ENCODE assay signal across 22 cellular contexts in genomic region chr3:59116138-59116537, GRCh38.
A peak's percentile ranks its signal among the peaks of the same experiment; 100 is the strongest.
DNase-seq lines count a peak whose midpoint lies in the region; ATAC-seq and TF ChIP-seq lines count a peak whose summit lies in the region.
"Had no signal": no experiment of that assay in that cellular context is flagged by ENCODE, and none has a peak within 500 bp of the region (broad histone marks: within the 10 kb centered on the region; RNA-seq: fewer than 3 reads in every experiment).

No MANE protein-coding gene starts in this region.

- H2AK5ac ChIP-seq in IMR-90 (ENCODE audit: low read depth, low read length) (no peak overlapping the region), neuronal stem cell (ENCODE audit: low read depth, low read length) (no peak overlapping the region)

- H4K20me1 ChIP-seq in DND-41 (ENCODE audit: insufficient read depth, low read length): no peaks in the 10 kb centered on the region
- no peaks in the 10 kb centered on the region for H4K20me1 ChIP-seq in IMR-90 (ENCODE audit: insufficient read depth, low read length)

- no peaks in the 10 kb centered on the region for H3K79me2 ChIP-seq in DND-41 (ENCODE audit: insufficient read depth, low read length)

- no peak overlapping the region for H3K4ac ChIP-seq in IMR-90 (ENCODE audit: low read depth, low read length)
- H3K4ac ChIP-seq in neuronal stem cell (ENCODE audit: low read length): no peak overlapping the region

- no peak overlapping the region for H3K23ac ChIP-seq in IMR-90 (ENCODE audit: low read depth, low read length)
- no peak overlapping the region for H3K23ac ChIP-seq in neuronal stem cell (ENCODE audit: low read depth, low read length, poor library complexity)

- H3K14ac ChIP-seq in IMR-90 (replicated peaks; ENCODE audit: low read depth, low read length): no peak overlapping the region
- no peak overlapping the region for H3K14ac ChIP-seq in neuronal stem cell (ENCODE audit: low read length)

- no peak overlapping the region; a peak in 1 of 4 replicates for H4K8ac ChIP-seq in IMR-90 (ENCODE audit: low read depth in 2 of 2, low read length in 2 of 2)
- no peak overlapping the region for H4K8ac ChIP-seq in neuronal stem cell (ENCODE audit: low read depth, low read length)

- H2BK120ac ChIP-seq in IMR-90 (ENCODE audit: low read depth, low read length) (no peak overlapping the region), neuronal stem cell (ENCODE audit: low read depth, low read length) (no peak overlapping the region)

- TF ChIP-seq POLR2A in IMR-90 (IDR thresholded peaks at IDR 0.05; ENCODE audit: low read depth, low read length): no peak

- ATAC-seq in DND-41 (ENCODE audit: insufficient read depth, low read depth) (no peak), IMR-90 (ENCODE audit: low read depth) (no peak), omental fat pad (ENCODE audit: low FRiP score) (no peak), GM21737 (IDR thresholded peaks at IDR 0.05; ENCODE audit: unreplicated experiment) (no peak)
- ATAC-seq in central memory CD8-positive, alpha-beta T cell (replicated peaks; ENCODE audit: extremely low read depth, poor library complexity, severe bottlenecking): no peak
- ATAC-seq: HepG2 had no signal

- H4K5ac ChIP-seq in IMR-90 (ENCODE audit: low read depth, low read length): no peak overlapping the region

- H3K18ac ChIP-seq in IMR-90 (ENCODE audit: low read depth, low read length): no peak overlapping the region
- H3K18ac ChIP-seq in neuronal stem cell (ENCODE audit: low read length): no peak overlapping the region

- H3K56ac ChIP-seq in IMR-90 (ENCODE audit: extremely low read depth, insufficient read depth, low read length): no peak overlapping the region

- no peaks in the 10 kb centered on the region for H3K9me1 ChIP-seq in IMR-90 (ENCODE audit: insufficient read depth, low read length)

- H2BK12ac ChIP-seq in neuronal stem cell (ENCODE audit: low read length): no peak overlapping the region

- H3K9me3 ChIP-seq in DND-41 (ENCODE audit: insufficient read depth, low read length, severe bottlenecking) (no peaks in the 10 kb centered on the region), IMR-90 (ENCODE audit: control insufficient read depth, insufficient read depth, low read length) (no peaks in the 10 kb centered on the region), neuronal stem cell (replicated peaks in 1 of 2; ENCODE audit: control insufficient read depth in 2 of 2, insufficient read depth in 1 of 2, low read depth in 1 of 2, low read length in 2 of 2) (no peaks in the 10 kb centered on the region)
- H3K9me3 ChIP-seq: colonic mucosa, SJCRH30, suprapubic skin had no signal

- H3K4me2 ChIP-seq in DND-41 (ENCODE audit: insufficient read depth, low read length) (peak overlapping the region; percentile 7; the same call in 1 of the 2 replicates), IMR-90 (ENCODE audit: low read depth, low read length) (peak overlapping the region; percentile 56; the same call in 1 of the 2 replicates), neuronal stem cell (ENCODE audit: insufficient read depth, low read length, poor library complexity, severe bottlenecking) (no peak overlapping the region)

- H3K4me3 Mint-ChIP-seq in central memory CD8-positive, alpha-beta T cell: peak overlapping the region; percentile 24
- H3K4me3 Mint-ChIP-seq: activated naive CD8-positive, alpha-beta T cell treated with anti-CD3 and anti-CD28 coated beads for 36 hours; brain; T-helper 2 cell treated with Interferon-gamma antibody and Interleukin-4, amounts not matched to agents 5 μg/mL and 100 μg/mL, for 36 hours had no signal

- no peak overlapping the region for H4K91ac ChIP-seq in IMR-90 (ENCODE audit: insufficient read depth, low read depth, low read length)
- H4K91ac ChIP-seq in neuronal stem cell (ENCODE audit: low read depth, low read length, poor library complexity): no peak overlapping the region

- no peak for DNase-seq in DND-41
- no peak for DNase-seq in IMR-90
- DNase-seq in central memory CD8-positive, alpha-beta T cell (ENCODE audit: low spot score in 2 of 2): no peak
- DNase-seq in neuronal stem cell (ENCODE audit: low spot score): no peak
- no peak for DNase-seq in GM19240 (ENCODE audit: insufficient read length, low spot score)
- no peak for DNase-seq in omental fat pad (ENCODE audit: low spot score)
- DNase-seq in activated T-cell treated with anti-CD3 and anti-CD28 coated beads, Interleukin-2, amount 50 U/mL, for 48 hours: no peak
- DNase-seq: activated CD4-positive, CD25-positive, alpha-beta regulatory T cell; activated CD8-positive, alpha-beta memory T cell treated with anti-CD3 and anti-CD28 coated beads for 24 hours; activated naive CD8-positive, alpha-beta T cell treated with anti-CD3 and anti-CD28 coated beads for 36 hours; colonic mucosa; GDM1; NCI-H2081; NCI-H524; SJCRH30; stimulated activated CD8-positive, alpha-beta memory T cell treated with anti-CD3 and anti-CD28 coated beads, Interleukin-4, amount 100 ng/mL, for 48 hours had no signal

- H3K9ac ChIP-seq in DND-41 (ENCODE audit: low read depth, low read length): no peak overlapping the region
- H3K9ac ChIP-seq in IMR-90 (ENCODE audit: low read depth, low read length): no peak overlapping the region
- no peak overlapping the region for H3K9ac ChIP-seq in neuronal stem cell (ENCODE audit: low read depth, low read length, poor library complexity)

- H3K4me3 ChIP-seq in DND-41 (ENCODE audit: low read depth in 1 of 2, low read length in 2 of 2) (no peak overlapping the region), IMR-90 (ENCODE audit: insufficient read depth, low read depth, low read length) (no peak overlapping the region), neuronal stem cell (ENCODE audit: low read length in 2 of 2) (no peak overlapping the region)
- H3K4me3 ChIP-seq: colonic mucosa, SJCRH30, skin epidermis, suprapubic skin had no signal

- H3K27me3 ChIP-seq in DND-41 (ENCODE audit: insufficient read depth, low read length, poor library complexity) (no peaks in the 10 kb centered on the region), IMR-90 (ENCODE audit: control insufficient read depth, insufficient read depth, low read length) (no peaks in the 10 kb centered on the region), neuronal stem cell (ENCODE audit: control insufficient read depth in 3 of 3, insufficient read depth in 3 of 3, low read depth in 1 of 3, low read length in 3 of 3) (no peaks in the 10 kb centered on the region)
- H3K27me3 ChIP-seq: colonic mucosa, SJCRH30, suprapubic skin had no signal

- peaks cover 13% of the 10 kb centered on the region for H3K27me3 Mint-ChIP-seq in central memory CD8-positive, alpha-beta T cell
- H3K27me3 Mint-ChIP-seq: brain had no signal

- no CpG with 5 or more reads among the region's 5 CpGs for WGBS in IMR-90 (ENCODE audit: extremely low coverage in 2 of 2, insufficient read length in 1 of 2), 2 experiments
- WGBS in neuronal stem cell (ENCODE audit: extremely low coverage in 2 of 2, insufficient read length in 2 of 2, insufficient replicate concordance in 1 of 2), 2 donors: no CpG with 5 or more reads among the region's 5 CpGs

- POLR2A ChIA-PET in IMR-90 (lab: Charles Lee; ENCODE audit: unreplicated experiment): no interaction called here

- intact Hi-C loops in IMR-90 (cut with micrococcal nuclease): no loop called here

- no peak overlapping the region for H2BK15ac ChIP-seq in IMR-90 (ENCODE audit: low read depth, low read length)
- H2BK15ac ChIP-seq in neuronal stem cell (ENCODE audit: low read length): no peak overlapping the region

- H2BK20ac ChIP-seq in IMR-90 (ENCODE audit: low read depth, low read length): no peak overlapping the region

- H2AK9ac ChIP-seq in IMR-90 (replicated peaks; ENCODE audit: low read depth, low read length, poor library complexity): no peak overlapping the region

- no peaks in the 10 kb centered on the region for H3K9me3 Mint-ChIP-seq in central memory CD8-positive, alpha-beta T cell
- H3K9me3 Mint-ChIP-seq: T-helper 2 cell treated with Interferon-gamma antibody and Interleukin-4, amounts not matched to agents 5 μg/mL and 100 μg/mL, for 36 hours had no signal

- no peak overlapping the region for H3K27ac Mint-ChIP-seq in central memory CD8-positive, alpha-beta T cell (ENCODE audit: low read depth)
- H3K27ac Mint-ChIP-seq: activated naive CD8-positive, alpha-beta T cell treated with anti-CD3 and anti-CD28 coated beads for 36 hours; brain; T-helper 2 cell treated with Interferon-gamma antibody and Interleukin-4, amounts not matched to agents 5 μg/mL and 100 μg/mL, for 36 hours had no signal

- CTCF ChIA-PET in IMR-90 (lab: Yijun Ruan, JAX): interaction anchor here (0.5 kb wide), 1 partner anchor 16 kb away, joined by 3 read pairs; no protein-coding TSS in a partner anchor

- BruUV-seq in IMR-90 (replicated peaks; lab: Mats Ljungman, UMichigan): no TSS peak

- no peaks in the 10 kb centered on the region for H3K4me1 Mint-ChIP-seq in central memory CD8-positive, alpha-beta T cell
- H3K4me1 Mint-ChIP-seq: activated naive CD8-positive, alpha-beta T cell treated with anti-CD3 and anti-CD28 coated beads for 36 hours had no signal

- dilution Hi-C loops in IMR-90 (cut with HindIII; ENCODE audit: low sequenced_read_pairs, unreplicated experiment): no loop called here

- H3K36me3 ChIP-seq in DND-41 (ENCODE audit: insufficient read depth, low read length) (no peaks in the 10 kb centered on the region), IMR-90 (ENCODE audit: control insufficient read depth, insufficient read depth, low read length) (no peaks in the 10 kb centered on the region), neuronal stem cell (replicated peaks in 1 of 2; ENCODE audit: control insufficient read depth in 2 of 2, insufficient read depth in 2 of 2, low read length in 2 of 2) (no peaks in the 10 kb centered on the region)
- H3K36me3 ChIP-seq: colonic mucosa, SJCRH30, suprapubic skin had no signal

- H3K79me1 ChIP-seq in IMR-90 (ENCODE audit: low read depth in 1 of 2, low read length in 2 of 2) (no peaks in the 10 kb centered on the region), neuronal stem cell (ENCODE audit: low read depth, low read length) (no peaks in the 10 kb centered on the region)

- no peaks in the 10 kb centered on the region for H3K4me1 ChIP-seq in DND-41 (ENCODE audit: insufficient read depth, low read length)
- no peaks in the 10 kb centered on the region for H3K4me1 ChIP-seq in IMR-90 (ENCODE audit: control insufficient read depth, insufficient read depth, low read length)
- H3K4me1 ChIP-seq in neuronal stem cell (ENCODE audit: control insufficient read depth in 2 of 2, insufficient read depth in 1 of 2, low read depth in 1 of 2, low read length in 2 of 2): no peaks in the 10 kb centered on the region
- H3K4me1 ChIP-seq: colonic mucosa, SJCRH30, suprapubic skin had no signal

- TF ChIP-seq RAD21 in IMR-90 (IDR thresholded peaks at IDR 0.05; ENCODE audit: low read length): no peak

- H2BK5ac ChIP-seq in IMR-90 (ENCODE audit: low read depth, low read length, poor library complexity, severe bottlenecking): no peak overlapping the region
- no peak overlapping the region for H2BK5ac ChIP-seq in neuronal stem cell (ENCODE audit: low read length)

- no peak for TF ChIP-seq CTCF in DND-41 (IDR thresholded peaks at IDR 0.05; ENCODE audit: borderline replicate concordance, extremely low read depth, low read length, poor library complexity, severe bottlenecking)
- TF ChIP-seq CTCF in IMR-90 (conservative IDR thresholded peaks at IDR 0.05; ENCODE audit: low read depth, low read length): no peak
- no peak for TF ChIP-seq CTCF in omental fat pad (IDR thresholded peaks at IDR 0.05)

- in situ Hi-C loops in IMR-90 (cut with MboI; ENCODE audit: low sequenced_read_pairs): no loop called here

- no peak overlapping the region for H3K27ac ChIP-seq in DND-41 (ENCODE audit: low read length)
- no peak overlapping the region for H3K27ac ChIP-seq in IMR-90 (ENCODE audit: insufficient read depth, low read length)
- H3K27ac ChIP-seq in neuronal stem cell (replicated peaks; ENCODE audit: low read length): no peak overlapping the region
- H3K27ac ChIP-seq: colonic mucosa, SJCRH30, skin epidermis, suprapubic skin had no signal

- H2AFZ ChIP-seq in DND-41 (ENCODE audit: low read depth, low read length): no peak overlapping the region
- H2AFZ ChIP-seq in IMR-90 (replicated peaks; ENCODE audit: low read length, poor library complexity): peak overlapping the region; percentile 70
- H2AFZ ChIP-seq in neuronal stem cell (ENCODE audit: low read length): peak overlapping the region; percentile 60

- no peaks in the 10 kb centered on the region for H3K36me3 Mint-ChIP-seq in central memory CD8-positive, alpha-beta T cell (ENCODE audit: insufficient read depth)
- H3K36me3 Mint-ChIP-seq: activated naive CD8-positive, alpha-beta T cell treated with anti-CD3 and anti-CD28 coated beads for 36 hours; brain had no signal
